In the genomic region with DNA sequence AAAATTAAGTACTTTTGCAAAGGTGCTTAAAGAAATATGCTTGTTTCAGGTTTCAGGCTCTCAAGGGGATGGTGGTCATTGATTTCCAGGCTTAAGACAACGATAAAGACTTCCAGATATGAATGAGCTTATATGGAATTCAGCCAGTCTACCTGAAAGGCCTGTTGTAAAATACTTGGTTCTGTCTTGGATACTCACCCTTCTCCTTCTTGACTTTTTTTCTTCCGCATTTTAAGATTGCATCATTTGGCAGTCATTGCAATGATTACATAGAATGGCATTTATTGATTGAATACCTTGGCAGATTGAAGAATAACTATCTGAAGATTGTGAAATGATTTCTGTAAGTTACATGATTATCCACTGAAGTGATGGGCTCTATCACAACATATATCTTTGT, we compare ENCODE assay signal across 16 cellular contexts.
DNase-seq lines count a peak whose midpoint lies in the region; ATAC-seq and TF ChIP-seq lines count a peak whose summit lies in the region.
"Had no signal": no experiment of that assay in that cellular context is flagged by ENCODE, and none has a peak within 500 bp of the region (broad histone marks: within the 10 kb centered on the region; RNA-seq: fewer than 3 reads in every experiment).

No MANE protein-coding gene starts in this region.

- H3K79me1 ChIP-seq in mesenchymal stem cell (replicated peaks; ENCODE audit: low read length, poor library complexity, severe bottlenecking), result no peaks in the 10 kb centered on the region

- H4K91ac ChIP-seq in mesenchymal stem cell (ENCODE audit: low read length), result no peak overlapping the region

- no peak for TF ChIP-seq CTCF in PC-9 (conservative IDR thresholded peaks at IDR 0.05)
- TF ChIP-seq CTCF in epithelial cell of proximal tubule (conservative IDR thresholded peaks at IDR 0.05; ENCODE audit: low read depth, low read length), result no peak

- no peak overlapping the region for H4K8ac ChIP-seq in mesenchymal stem cell (ENCODE audit: low read length)

- H3K79me2 ChIP-seq in PC-9 (ENCODE audit: low read depth), result no peaks in the 10 kb centered on the region
- H3K79me2 ChIP-seq: hepatocyte had no signal

- 100% methylated on average over 1 of the region's 2 CpGs for WGBS in mesenchymal stem cell

- H3K9me2 ChIP-seq in PC-9 (ENCODE audit: insufficient read depth), result no peaks in the 10 kb centered on the region

- H3K4me1 ChIP-seq in PC-9 (replicated peaks; ENCODE audit: insufficient read depth), result peaks cover 54% of the 10 kb centered on the region
- peaks cover 4% of the 10 kb centered on the region for H3K4me1 ChIP-seq in mesenchymal stem cell (ENCODE audit: control insufficient read depth, insufficient read depth, low read depth, low read length)
- no peaks in the 10 kb centered on the region for H3K4me1 ChIP-seq in naive thymus-derived CD4-positive, alpha-beta T cell (ENCODE audit: control insufficient read depth in 2 of 2, insufficient read depth in 2 of 2, low read length in 2 of 2)
- H3K4me1 ChIP-seq in HAP-1, result no peaks in the 10 kb centered on the region

- no TSS peak for BruUV-seq in PC-9 (replicated peaks; lab: Mats Ljungman, UMichigan)

- H3K4me3 Mint-ChIP-seq in naive thymus-derived CD4-positive, alpha-beta T cell, result no peak overlapping the region
- H3K4me3 Mint-ChIP-seq: B cell; endodermal cell; natural killer cell treated with Interleukin-12 subunit alpha and Interleukin-12 subunit beta and Interleukin-15 and Interleukin-18, amount 100 ng/mL, for 72 hours had no signal

- in situ Hi-C loops in HAP-1 (cut with MboI; ENCODE audit: low sequenced_read_pairs), result no loop called here

- H2BK120ac ChIP-seq in mesenchymal stem cell (ENCODE audit: low read depth, low read length), result no peak overlapping the region

- H3K4me2 ChIP-seq in PC-9, result peak overlapping the region; percentile 39
- H3K4me2 ChIP-seq in mesenchymal stem cell (ENCODE audit: low read length, poor library complexity, severe bottlenecking), result no peak overlapping the region
- H3K4me2 ChIP-seq: hepatocyte had no signal

- H3K27ac Mint-ChIP-seq in naive thymus-derived CD4-positive, alpha-beta T cell, result no peak overlapping the region
- H3K27ac Mint-ChIP-seq: B cell; endodermal cell; natural killer cell treated with Interleukin-12 subunit alpha and Interleukin-12 subunit beta and Interleukin-15 and Interleukin-18, amount 100 ng/mL, for 72 hours had no signal

- CTCF ChIA-PET in PC-9 (lab: Charles Lee), result no interaction called here
- CTCF ChIA-PET in naive thymus-derived CD4-positive, alpha-beta T cell (lab: Charles Lee), result no interaction called here

- no peak overlapping the region for H2BK12ac ChIP-seq in mesenchymal stem cell (ENCODE audit: low read length in 2 of 2)

- H2BK15ac ChIP-seq in mesenchymal stem cell (ENCODE audit: low read depth, poor library complexity, severe bottlenecking), result no peak overlapping the region

- no peak overlapping the region for H3K23ac ChIP-seq in mesenchymal stem cell (ENCODE audit: low read length in 2 of 2)

- peaks cover 39% of the 10 kb centered on the region for H3K9me3 ChIP-seq in PC-9 (ENCODE audit: insufficient read depth, low read depth)
- no peaks in the 10 kb centered on the region for H3K9me3 ChIP-seq in mesenchymal stem cell (ENCODE audit: control insufficient read depth, low read length)
- H3K9me3 ChIP-seq in naive thymus-derived CD4-positive, alpha-beta T cell (ENCODE audit: control insufficient read depth in 2 of 3, low read length in 3 of 3), result no peaks in the 10 kb centered on the region
- H3K9me3 ChIP-seq in HAP-1, result no peaks in the 10 kb centered on the region

- H3F3A ChIP-seq in PC-9 (ENCODE audit: insufficient read depth, low read depth), result peaks cover 32% of the 10 kb centered on the region; the same call in 1 of the 2 replicates

- H3K36me3 ChIP-seq in PC-9 (ENCODE audit: low read depth) (no peaks in the 10 kb centered on the region), mesenchymal stem cell (ENCODE audit: control insufficient read depth in 1 of 2, insufficient read depth in 2 of 2, low read depth in 1 of 2, low read length in 2 of 2) (no peaks in the 10 kb centered on the region), HAP-1 (replicated peaks) (no peaks in the 10 kb centered on the region)
- H3K36me3 ChIP-seq in naive thymus-derived CD4-positive, alpha-beta T cell (ENCODE audit: control insufficient read depth in 2 of 3, insufficient read depth in 3 of 3, low read length in 3 of 3), result no peaks in the 10 kb centered on the region
- H3K36me3 ChIP-seq: cardiac muscle cell had no signal

- H2AK5ac ChIP-seq in mesenchymal stem cell (ENCODE audit: low read length, severe bottlenecking), result no peak overlapping the region

- H2BK5ac ChIP-seq in mesenchymal stem cell (ENCODE audit: low read depth, low read length, poor library complexity, severe bottlenecking), result no peak overlapping the region

- H3K4ac ChIP-seq in mesenchymal stem cell (ENCODE audit: low read depth in 1 of 2, low read length in 2 of 2), result no peak overlapping the region

- DNase-seq in GM03348 (ENCODE audit: low spot score), result peak; percentile 18
- DNase-seq in PC-9, result peak in 1 of 2 experiments; percentile 98
- DNase-seq in epithelial cell of proximal tubule (ENCODE audit: low read depth), result peak; percentile 65
- peak; percentile 31 for DNase-seq in mesenchymal stem cell
- no peak for DNase-seq in naive thymus-derived CD4-positive, alpha-beta T cell
- DNase-seq in NCI-H1436 (lab: John Stamatoyannopoulos, UW), result no peak
- DNase-seq in HAP-1 (ENCODE audit: low spot score in 2 of 2), result no peak
- DNase-seq in foreskin melanocyte, result no peak
- DNase-seq: endodermal cell; left ventricle myocardium superior; stimulated activated CD4-positive, alpha-beta T cell treated with anti-CD3 and anti-CD28 coated beads, Interleukin-2, amount 100 ng/mL, for 24 hours; stimulated activated CD8-positive, alpha-beta memory T cell treated with anti-CD3 and anti-CD28 coated beads, Interleukin-4, amount 100 ng/mL, for 48 hours had no signal

- peaks cover 0 to 8% (median 0%) of the 10 kb centered on the region in 11 donors for H3K9me3 Mint-ChIP-seq in naive thymus-derived CD4-positive, alpha-beta T cell
- H3K9me3 Mint-ChIP-seq: endodermal cell had no signal

- 0 out of 2 replicates have a peak overlapping the region, but pooled peaks have one; percentile 1 for H2AFZ ChIP-seq in PC-9
- H2AFZ ChIP-seq in mesenchymal stem cell (ENCODE audit: low read depth, low read length), result no peak overlapping the region
- H2AFZ ChIP-seq: hepatocyte had no signal

- H3K4me1 Mint-ChIP-seq in naive thymus-derived CD4-positive, alpha-beta T cell, result peaks cover 0 to 1% (median 0%) of the 10 kb centered on the region in 7 donors
- H3K4me1 Mint-ChIP-seq: B cell had no signal

- no peaks in the 10 kb centered on the region for H3K27me3 Mint-ChIP-seq in naive thymus-derived CD4-positive, alpha-beta T cell
- H3K27me3 Mint-ChIP-seq: B cell; natural killer cell treated with Interleukin-12 subunit alpha and Interleukin-12 subunit beta and Interleukin-15 and Interleukin-18, amount 100 ng/mL, for 72 hours had no signal

- H4K20me1 ChIP-seq in PC-9 (ENCODE audit: insufficient read depth), result no peaks in the 10 kb centered on the region

- POLR2A ChIA-PET in PC-9 (lab: Charles Lee; ENCODE audit: unreplicated experiment), result interaction anchor here (0.6 to 0.7 kb wide), 2 partner anchors 284 to 787 kb away, joined by 4 read pairs; no protein-coding TSS in a partner anchor
- POLR2A ChIA-PET in naive thymus-derived CD4-positive, alpha-beta T cell (lab: Charles Lee), result no interaction called here

- ATAC-seq in naive thymus-derived CD4-positive, alpha-beta T cell, result no peak
- ATAC-seq: left ventricle myocardium superior; natural killer cell treated with Interleukin-12 subunit alpha and Interleukin-12 subunit beta and Interleukin-15 and Interleukin-18, amount 100 ng/mL, for 72 hours had no signal

- peaks cover 0 to 3% (median 0%) of the 10 kb centered on the region in 5 donors for H3K36me3 Mint-ChIP-seq in naive thymus-derived CD4-positive, alpha-beta T cell
- H3K36me3 Mint-ChIP-seq: natural killer cell treated with Interleukin-12 subunit alpha and Interleukin-12 subunit beta and Interleukin-15 and Interleukin-18, amount 100 ng/mL, for 72 hours had no signal

- no peak overlapping the region for H3K9ac ChIP-seq in mesenchymal stem cell (ENCODE audit: low read length)

- intact Hi-C loops in PC-9 (cut with micrococcal nuclease; ENCODE audit: unreplicated experiment), result loop anchor here (1.0 kb wide), 1 partner anchor 88 kb away; no protein-coding TSS in a partner anchor
- intact Hi-C loops in naive thymus-derived CD4-positive, alpha-beta T cell (cut with micrococcal nuclease), result no loop called here

- no peak overlapping the region for H3K4me3 ChIP-seq in PC-9
- no peak overlapping the region for H3K4me3 ChIP-seq in epithelial cell of proximal tubule (ENCODE audit: low read depth, low read length)
- H3K4me3 ChIP-seq in mesenchymal stem cell (ENCODE audit: insufficient read depth in 1 of 2, low read depth in 1 of 2, low read length in 2 of 2), result no peak overlapping the region
- no peak overlapping the region for H3K4me3 ChIP-seq in naive thymus-derived CD4-positive, alpha-beta T cell (ENCODE audit: low read length)
- H3K4me3 ChIP-seq in HAP-1, result no peak overlapping the region
- H3K4me3 ChIP-seq: cardiac muscle cell, hepatocyte had no signal

- H3K27ac ChIP-seq in PC-9, result peak overlapping the region; percentile 82
- peak overlapping the region; percentile 69 for H3K27ac ChIP-seq in mesenchymal stem cell (ENCODE audit: low read length, poor library complexity, severe bottlenecking)
- no peak overlapping the region for H3K27ac ChIP-seq in naive thymus-derived CD4-positive, alpha-beta T cell (ENCODE audit: low read depth, low read length)
- H3K27ac ChIP-seq: cardiac muscle cell, hepatocyte had no signal

- H3K18ac ChIP-seq in mesenchymal stem cell (ENCODE audit: low read depth in 1 of 2, low read length in 2 of 2), result no peak overlapping the region

- H3K14ac ChIP-seq in mesenchymal stem cell (ENCODE audit: low read length in 2 of 2), result no peak overlapping the region

- no peaks in the 10 kb centered on the region for H3K27me3 ChIP-seq in PC-9 (ENCODE audit: insufficient read depth, low read depth)
- H3K27me3 ChIP-seq in mesenchymal stem cell (ENCODE audit: control insufficient read depth in 1 of 2, insufficient read depth in 1 of 2, low read length in 2 of 2), result no peaks in the 10 kb centered on the region
- H3K27me3 ChIP-seq in naive thymus-derived CD4-positive, alpha-beta T cell (ENCODE audit: control insufficient read depth in 2 of 2, insufficient read depth in 2 of 2, low read length in 2 of 2), result no peaks in the 10 kb centered on the region
- H3K27me3 ChIP-seq in HAP-1 (ENCODE audit: low read depth), result no peaks in the 10 kb centered on the region
- H3K27me3 ChIP-seq: cardiac muscle cell, hepatocyte had no signal

Comparison
In these comparisons a context has a peak if more than half of its experiments do, and no peak if none do; other contexts are left out.
1. DNase-seq: peak in GM03348 (single experiment), epithelial cell of proximal tubule (single experiment) and mesenchymal stem cell (single experiment); none in naive thymus-derived CD4-positive, alpha-beta T cell (0 of 9), NCI-H1436 (single experiment), HAP-1 (0 of 2) and foreskin melanocyte (single experiment).